ENCODE assay signal across 18 cellular contexts in genomic region chr1:234836045-234836681, GRCh38.
DNase-seq lines count a peak whose midpoint lies in the region; ATAC-seq and TF ChIP-seq lines count a peak whose summit lies in the region.
"Had no signal": no experiment of that assay in that cellular context is flagged by ENCODE, and none has a peak within 500 bp of the region (broad histone marks: within the 10 kb centered on the region; RNA-seq: fewer than 3 reads in every experiment).

No MANE protein-coding gene starts in this region.

- no peak overlapping the region for H2AFZ ChIP-seq in OCI-LY3 (ENCODE audit: low read depth, low read length)

- H3K9me3 ChIP-seq in OCI-LY3 (ENCODE audit: insufficient read depth, low read length) (no peaks in the 10 kb centered on the region), neutrophil (no peaks in the 10 kb centered on the region)

- H3K36me3 ChIP-seq in OCI-LY3 (replicated peaks; ENCODE audit: low read depth, low read length) (no peaks in the 10 kb centered on the region), neutrophil (no peaks in the 10 kb centered on the region)

- H4K20me1 ChIP-seq in OCI-LY3 (ENCODE audit: insufficient read depth, low read length), result no peaks in the 10 kb centered on the region

- H3K9ac ChIP-seq in OCI-LY3 (ENCODE audit: low read length), result no peak overlapping the region

- H3K27ac ChIP-seq in OCI-LY3 (ENCODE audit: low read length) (no peak overlapping the region), neutrophil (peak overlapping the region; percentile 67)
- H3K27ac ChIP-seq: coronary artery had no signal

- peaks cover 28% of the 10 kb centered on the region for H3K4me1 ChIP-seq in OCI-LY3 (ENCODE audit: low read length)
- peaks cover 53 to 54% of the 10 kb centered on the region in 2 experiments for H3K4me1 ChIP-seq in neutrophil (ENCODE audit: control insufficient read depth in 1 of 2, insufficient read depth in 1 of 2, low read depth in 1 of 2, low read length in 1 of 2)

- DNase-seq in C1 segment of cervical spinal cord (lab: John Stamatoyannopoulos, UW) (peak in 9 of 14 donors; percentile 21 to 59 (median 44)), foreskin melanocyte (peak; percentile 6), NCI-H1694 (lab: John Stamatoyannopoulos, UW) (no peak), NCI-H345 treated with DMSO at 0.1 percent for 48 hours (lab: John Stamatoyannopoulos, UW; ENCODE audit: unreplicated experiment) (no peak)
- no peak for DNase-seq in activated CD4-positive, alpha-beta T cell treated with anti-CD3 and anti-CD28 coated beads, Interleukin-2, amount 50 U/mL, for 48 hours
- DNase-seq: activated CD4-positive, alpha-beta T cell treated with anti-CD3 and anti-CD28 coated beads, Interleukin-2, amount 10 ng/mL, durations not matched to agents 7 days and 5 days; activated naive CD4-positive, alpha-beta T cell; DND-41; erythroblast; glutamatergic neuron; immature natural killer cell; mesendoderm; NCI-H2029 treated with DMSO at 0.1 percent for 48 hours; NCI-H526 had no signal

- no peak for ATAC-seq in GM18519 (IDR thresholded peaks at IDR 0.05; ENCODE audit: low FRiP score, unreplicated experiment)

- TF ChIP-seq CTCF in OCI-LY3 (IDR thresholded peaks at IDR 0.05; ENCODE audit: low read depth, low read length) (no peak), neutrophil (IDR thresholded peaks at IDR 0.05) (no peak)

- H3K79me2 ChIP-seq in OCI-LY3 (ENCODE audit: low read length), result no peaks in the 10 kb centered on the region

- H3K4me3 ChIP-seq in OCI-LY3 (ENCODE audit: low read length) (no peak overlapping the region), neutrophil (ENCODE audit: low read depth in 1 of 2, low read length in 1 of 2) (no peak overlapping the region)
- H3K4me3 ChIP-seq: coronary artery had no signal

- peaks cover 29% of the 10 kb centered on the region; the same call in 1 of the 2 replicates for H3K27me3 ChIP-seq in OCI-LY3 (ENCODE audit: low read depth, low read length)
- H3K27me3 ChIP-seq in neutrophil, result no peaks in the 10 kb centered on the region

- H3K4me2 ChIP-seq in OCI-LY3 (ENCODE audit: low read length), result 0 out of 2 replicates have a peak overlapping the region, but pooled peaks have one; percentile 7

Comparison
In these comparisons a context has a peak if more than half of its experiments do, and no peak if none do; other contexts are left out.
1. DNase-seq: peak in C1 segment of cervical spinal cord (9 of 14) and foreskin melanocyte (single experiment); none in NCI-H1694 (single experiment), NCI-H345 treated with DMSO at 0.1 percent for 48 hours (single experiment) and activated CD4-positive, alpha-beta T cell treated with anti-CD3 and anti-CD28 coated beads, Interleukin-2, amount 50 U/mL, for 48 hours (0 of 2).